1 cellular context compared by ENCODE assay signal in genomic region chr12:82176761-82177490, GRCh38.
TF ChIP-seq lines count a peak whose summit lies in the region.

No MANE protein-coding gene starts in this region.

TF ChIP-seq in GM23338, 12 proteins besides CTCF, POLR2A, EP300 and RAD21 (continued from another document):
- TF ChIP-seq ZNF462 (CRISPR knock-in tag; IDR thresholded peaks at IDR 0.05) (no peak), STAT1 (IDR thresholded peaks at IDR 0.05; ENCODE audit: unreplicated experiment) (no peak), EZH2 (IDR thresholded peaks at IDR 0.05; ENCODE audit: low read depth, unreplicated experiment) (no peak), ZNF331 (CRISPR knock-in tag; IDR thresholded peaks at IDR 0.05; ENCODE audit: low read depth) (no peak), EZH2phosphoT487 (IDR thresholded peaks at IDR 0.05; ENCODE audit: unreplicated experiment) (no peak), NANOG (IDR thresholded peaks at IDR 0.05; ENCODE audit: borderline replicate concordance) (no peak), JUNB (IDR thresholded peaks at IDR 0.05; ENCODE audit: unreplicated experiment) (no peak)
